ENCODE assay signal across 7 cellular contexts in genomic region chr7:108146070-108146842, GRCh38. TPM values are rescaled to one million over a fixed set of nuclear protein-coding genes. Genes with fewer than 3 reads are reported as not detected.
DNase-seq lines count a peak whose midpoint lies in the region; ATAC-seq and TF ChIP-seq lines count a peak whose summit lies in the region.

No MANE protein-coding gene starts in this region.

- no peaks in the 10 kb centered on the region for H3K4me1 Mint-ChIP-seq in activated naive CD4-positive, alpha-beta T cell treated with anti-CD3 and anti-CD28 coated beads for 36 hours (ENCODE audit: low read depth)

- no peaks in the 10 kb centered on the region for H3K9me3 Mint-ChIP-seq in activated naive CD4-positive, alpha-beta T cell treated with anti-CD3 and anti-CD28 coated beads for 36 hours

- POLR2A ChIA-PET in GM10248 (lab: Yijun Ruan, JAX) = no interaction called here

- TF ChIP-seq CTCF in GM10248 (IDR thresholded peaks at IDR 0.05; ENCODE audit: control extremely low read depth, extremely low read depth, low read depth, missing control alignments) = peak; percentile 80

- no peaks in the 10 kb centered on the region for H3K9me3 ChIP-seq in NT2/D1 (ENCODE audit: insufficient read depth, low read length)

- intact Hi-C loops in activated naive CD4-positive, alpha-beta T cell treated with anti-CD3 and anti-CD28 coated beads for 36 hours (cut with micrococcal nuclease) = loop anchor here (1.0 to 5.0 kb wide), 4 partner anchors 32 to 404 kb away; partner anchors contain the start of gene CBLL1

- no peak for ATAC-seq in GM21619 (IDR thresholded peaks at IDR 0.05; ENCODE audit: unreplicated experiment)

- H3K36me3 Mint-ChIP-seq in activated naive CD4-positive, alpha-beta T cell treated with anti-CD3 and anti-CD28 coated beads for 36 hours (ENCODE audit: low read depth) = no peaks in the 10 kb centered on the region

- no peaks in the 10 kb centered on the region for H3K27me3 ChIP-seq in NT2/D1 (ENCODE audit: insufficient read depth, insufficient read length)

- no peak overlapping the region for H3K4me3 Mint-ChIP-seq in activated naive CD4-positive, alpha-beta T cell treated with anti-CD3 and anti-CD28 coated beads for 36 hours

- H3K27me3 Mint-ChIP-seq in activated naive CD4-positive, alpha-beta T cell treated with anti-CD3 and anti-CD28 coated beads for 36 hours (ENCODE audit: low read depth) = no peaks in the 10 kb centered on the region

- no peaks in the 10 kb centered on the region for H3K36me3 ChIP-seq in NT2/D1 (ENCODE audit: insufficient read depth, insufficient read length, low read length)

- H3K4me3 ChIP-seq in NT2/D1 (ENCODE audit: insufficient read length, low read depth) = peak overlapping the region; percentile 35

- DNase-seq in GM10248 (ENCODE audit: extremely low spot score) (peak; percentile 25), HS-5 (ENCODE audit: low read depth) (peak; percentile 28), NT2/D1 (ENCODE audit: low read depth, low spot score) (peak; percentile 72), globus pallidus (ENCODE audit: low spot score) (peak; percentile 69), occipital lobe (lab: John Stamatoyannopoulos, UW) (peak; percentile 63)
- peak; percentile 64 for DNase-seq in activated naive CD4-positive, alpha-beta T cell treated with anti-CD3 and anti-CD28 coated beads for 36 hours

- H3K9ac ChIP-seq in NT2/D1 (ENCODE audit: insufficient read length, low read depth) = no peak overlapping the region

- H3K4me1 ChIP-seq in NT2/D1 (ENCODE audit: insufficient read depth, insufficient read length) = no peaks in the 10 kb centered on the region

- CTCF ChIA-PET in GM10248 (lab: Yijun Ruan, JAX) = interaction anchor here (0.6 to 3.4 kb wide), 39 partner anchors 12 to 682 kb away, joined by 3 to 110 read pairs (median 4); partner anchors contain the start of genes CBLL1 and LAMB4
- CTCF ChIA-PET in activated naive CD4-positive, alpha-beta T cell treated with anti-CD3 and anti-CD28 coated beads for 36 hours (lab: Charles Lee) = interaction anchor here (0.6 to 3.0 kb wide), 26 partner anchors 9 to 403 kb away, joined by 3 to 61 read pairs (median 4); partner anchors contain the start of gene LAMB1

- H3K27ac Mint-ChIP-seq in activated naive CD4-positive, alpha-beta T cell treated with anti-CD3 and anti-CD28 coated beads for 36 hours = no peak overlapping the region

RNA-seq across cellular contexts. Expression of gene LAMB4, which starts 16.1 kb away (rescaled TPM):
- not detected for total RNA-seq in activated naive CD4-positive, alpha-beta T cell treated with anti-CD3 and anti-CD28 coated beads for 36 hours
- total RNA-seq in occipital lobe = 0.47 TPM
